Comparison of ENCODE assay signal across 18 cellular contexts in the genomic region with DNA sequence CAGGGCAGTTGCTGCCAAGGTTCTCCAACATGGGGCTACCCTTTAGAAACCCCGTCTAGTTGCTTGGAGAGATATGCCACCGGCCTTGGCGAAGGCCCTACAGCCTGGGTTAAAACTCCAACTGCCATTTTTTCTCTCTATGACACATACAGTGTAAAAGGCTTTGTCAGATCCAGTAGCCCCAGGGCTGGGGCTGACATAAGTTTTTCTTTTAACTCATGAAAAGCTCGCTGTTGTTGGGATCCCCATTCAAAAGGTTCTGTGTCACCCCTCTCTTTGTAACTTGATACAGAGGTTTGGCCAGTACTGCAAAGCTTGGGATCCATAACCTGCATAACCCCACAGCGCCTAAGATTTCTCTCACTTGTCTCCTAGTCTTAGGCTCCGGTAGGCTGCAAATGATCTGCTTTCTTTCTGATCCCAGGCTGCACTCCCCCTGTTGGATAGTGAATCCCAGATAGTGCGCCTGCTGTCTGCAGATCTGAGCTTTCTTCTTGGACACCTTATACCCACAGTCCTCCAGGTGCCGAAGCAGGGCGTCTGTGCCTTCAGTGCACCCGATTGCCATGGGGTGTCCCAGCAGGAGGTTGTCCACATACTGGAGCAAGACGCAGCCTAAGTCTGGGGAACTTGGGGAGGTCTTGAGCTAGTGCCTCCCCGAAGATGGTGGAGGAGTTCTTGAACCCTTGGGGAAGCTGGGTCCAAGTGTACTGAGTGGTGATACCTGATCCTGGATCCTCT.
"Had no signal": no experiment of that assay in that cellular context is flagged by ENCODE, and none has a peak within 500 bp of the region (broad histone marks: within the 10 kb centered on the region; RNA-seq: fewer than 3 reads in every experiment).

No MANE protein-coding gene starts in this region.

- H3K4me3 ChIP-seq: esophagus squamous epithelium, heart right ventricle, spleen, thoracic aorta, transverse colon had no signal

- H3K27ac ChIP-seq: epithelial cell of prostate, esophagus squamous epithelium, heart right ventricle, spleen, thoracic aorta, transverse colon had no signal

- DNase-seq: cortex of kidney; effector memory CD4-positive, alpha-beta T cell; esophagus squamous epithelium; foreskin fibroblast; heart right ventricle; islet precursor cell; mammary epithelial cell; naive thymus-derived CD4-positive, alpha-beta T cell; nephron progenitor cell; spleen; stimulated activated CD4-positive, alpha-beta T cell treated with anti-CD3 and anti-CD28 coated beads, Interleukin-15, amount 100 ng/mL, for 24 hours; stimulated activated CD4-positive, alpha-beta T cell treated with anti-CD3 and anti-CD28 coated beads, Interleukin-1b, Interleukin-23, amount 100 ng/mL, for 48 hours; stimulated activated CD4-positive, alpha-beta T cell treated with anti-CD3 and anti-CD28 coated beads, Interleukin-4, amount 100 ng/mL, for 4 hours; stimulated activated naive B cell treated with anti-CD40 and anti-IgM and Interleukin-4, amounts not matched to agents 10 μg/mL and 1 μg/mL and 100 μg/mL, for 72 hours; stimulated activated naive CD8-positive, alpha-beta T cell treated with anti-CD3 and anti-CD28 coated beads, Interleukin-15, amount 100 ng/mL, for 72 hours; transverse colon had no signal

- H3K36me3 ChIP-seq: esophagus squamous epithelium, heart right ventricle, spleen, thoracic aorta, transverse colon had no signal

- H3K9me3 ChIP-seq: esophagus squamous epithelium, thoracic aorta, transverse colon had no signal

- H3K4me1 ChIP-seq: esophagus squamous epithelium, heart right ventricle, spleen, transverse colon had no signal

- H3K27me3 ChIP-seq: esophagus squamous epithelium, heart right ventricle, spleen, transverse colon had no signal
